11 cellular contexts compared by ENCODE assay signal in genomic region chr1:201531551-201532425, GRCh38. TPM values are rescaled to one million over a fixed set of nuclear protein-coding genes. Genes with fewer than 3 reads are reported as not detected.
A peak's percentile ranks its signal among the peaks of the same experiment; 100 is the strongest.
DNase-seq lines count a peak whose midpoint lies in the region; ATAC-seq and TF ChIP-seq lines count a peak whose summit lies in the region.
"Had no signal": no experiment of that assay in that cellular context is flagged by ENCODE, and none has a peak within 500 bp of the region (broad histone marks: within the 10 kb centered on the region; RNA-seq: fewer than 3 reads in every experiment).

No MANE protein-coding gene starts in this region.

- peaks cover 0 to 38% of the 10 kb centered on the region in 2 donors for H3K4me1 ChIP-seq in right atrium auricular region
- H3K4me1 ChIP-seq in transverse colon, result peaks cover 0 to 41% (median 13%) of the 10 kb centered on the region in 4 donors

- TF ChIP-seq CTCF in right atrium auricular region (IDR thresholded peaks at IDR 0.05) (no peak), transverse colon (IDR thresholded peaks at IDR 0.05) (no peak)

- DNase-seq in NCI-H345 (lab: John Stamatoyannopoulos, UW) (peak; percentile 37), NCI-H345 treated with DMSO at 0.1 percent for 48 hours (lab: John Stamatoyannopoulos, UW; ENCODE audit: unreplicated experiment) (no peak), UCSD-AML1 (lab: John Stamatoyannopoulos, UW; ENCODE audit: unreplicated experiment) (peak; percentile 82), right atrium auricular region (ENCODE audit: low spot score) (no peak), transverse colon (no peak)
- DNase-seq: activated CD4-positive, CD25-positive, alpha-beta regulatory T cell treated with anti-CD3 and anti-CD28 coated beads, Interleukin-2, amount 50 U/mL, for 72 hours; PC-3 had no signal

- H3K9me3 ChIP-seq in right atrium auricular region, result no peaks in the 10 kb centered on the region
- no peaks in the 10 kb centered on the region for H3K9me3 ChIP-seq in transverse colon
- H3K9me3 ChIP-seq: A549 had no signal

- TF ChIP-seq EP300 in transverse colon (IDR thresholded peaks at IDR 0.05; ENCODE audit: low read depth), result no peak

- intact Hi-C loops in transverse colon (cut with DNase I; ENCODE audit: low total_unique reads), result loop anchor here (2.0 kb wide), 1 partner anchor 261 kb away; no protein-coding TSS in a partner anchor

- in situ Hi-C loops in transverse colon (cut with MboI; ENCODE audit: low pct_ligation_motif_present in 1 of 4, low pct_unique_long_range_greater_than_20kb in 1 of 4, low sequenced_read_pairs in 3 of 4), result no loop called here

- peak overlapping the region; percentile 49 to 60 for H3K27ac ChIP-seq in right atrium auricular region
- peak overlapping the region; percentile 28 to 53 (median 44) for H3K27ac ChIP-seq in transverse colon

- H3K27me3 ChIP-seq in right atrium auricular region, result no peaks in the 10 kb centered on the region
- H3K27me3 ChIP-seq in transverse colon, result no peaks in the 10 kb centered on the region

- TF ChIP-seq POLR2A in transverse colon (IDR thresholded peaks at IDR 0.05), result no peak

- H3K4me3 ChIP-seq in right atrium auricular region, result no peak overlapping the region
- H3K4me3 ChIP-seq in transverse colon, result no peak overlapping the region
- H3K4me3 ChIP-seq: A549 had no signal

- 71 to 83% methylated on average over 2 to 9 of the region's 9 CpGs for WGBS in transverse colon (ENCODE audit: low coverage in 1 of 2), 2 donors

- H3K36me3 ChIP-seq in right atrium auricular region (no peaks in the 10 kb centered on the region), transverse colon (no peaks in the 10 kb centered on the region)

- ATAC-seq in HG02870 (IDR thresholded peaks at IDR 0.05; ENCODE audit: unreplicated experiment) (no peak), HG03280 (IDR thresholded peaks at IDR 0.05; ENCODE audit: unreplicated experiment) (no peak), GM19324 (IDR thresholded peaks at IDR 0.05; ENCODE audit: low FRiP score, unreplicated experiment) (no peak)

RNA-seq across cellular contexts. Expression of gene NAV1, which starts 7.1 kb away (rescaled TPM):
- total RNA-seq in right atrium auricular region (10 to 100 TPM; 16.3 to 32.1 TPM), transverse colon (10 to 100 TPM; 13.0 to 40.6 (median 16.9) TPM)

RNA-seq across cellular contexts. Expression of gene CSRP1, which starts 24.9 kb away (rescaled TPM):
- total RNA-seq in right atrium auricular region, result 100 to 1,000 TPM; 138 to 719 TPM
- 1,000 to 10,000 TPM in 2 of 4 donors, 100 to 1,000 TPM in 2; 697 to 1,474 (median 915) TPM for total RNA-seq in transverse colon

Comparison
In these comparisons a context has a peak if more than half of its experiments do, and no peak if none do; other contexts are left out.
1. DNase-seq: peak in NCI-H345 (single experiment) and UCSD-AML1 (single experiment); none in NCI-H345 treated with DMSO at 0.1 percent for 48 hours (single experiment), right atrium auricular region (single experiment) and transverse colon (single experiment).